ENCODE assay signal across 13 cellular contexts in the genomic region with DNA sequence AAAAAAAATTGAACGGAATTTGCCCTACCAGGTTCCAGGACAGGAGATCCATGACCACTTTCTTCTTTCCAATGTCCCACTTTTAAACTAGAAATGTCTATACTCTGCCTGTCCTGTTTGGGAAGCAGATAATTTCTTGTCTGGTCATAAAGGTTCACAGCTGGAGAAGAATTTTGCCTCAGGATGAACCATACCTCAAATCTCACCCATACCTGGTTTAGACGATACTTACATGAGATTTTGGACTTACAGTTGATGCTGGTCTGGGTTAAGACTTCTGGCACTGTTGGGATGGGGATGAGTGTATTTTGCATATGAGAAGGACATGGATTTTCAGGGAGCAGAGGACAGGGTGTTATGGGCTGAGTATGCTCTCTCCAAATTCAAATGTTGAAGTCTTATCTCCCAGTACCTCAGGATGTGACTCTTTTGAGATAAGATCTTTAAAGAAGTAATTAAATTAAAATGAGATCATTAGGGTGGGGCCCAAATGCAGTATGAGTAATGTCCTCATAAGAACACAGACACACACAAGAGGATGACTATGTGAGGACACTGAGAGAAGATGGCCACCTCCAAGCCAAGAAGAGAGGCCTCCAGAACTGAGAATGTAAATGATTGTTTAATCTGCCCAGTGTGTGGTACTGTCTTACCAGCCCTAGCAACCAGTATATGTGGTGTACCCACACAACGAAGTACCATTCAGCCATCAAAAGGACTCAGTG. TPM values are rescaled to one million over a fixed set of nuclear protein-coding genes. Genes with fewer than 3 reads are reported as not detected.
DNase-seq lines count a peak whose midpoint lies in the region; ATAC-seq and TF ChIP-seq lines count a peak whose summit lies in the region.
"Not testable (repeated sequence)": the region's sequence is repeated elsewhere in the genome, so short reads cannot be mapped to it uniquely, and the experiment has no call there.
"Had no signal": no experiment of that assay in that cellular context is flagged by ENCODE, and none has a peak within 500 bp of the region (broad histone marks: within the 10 kb centered on the region; RNA-seq: fewer than 3 reads in every experiment).

No MANE protein-coding gene starts in this region.

- not testable (repeated sequence) for H3K36me3 Mint-ChIP-seq in activated T-cell treated with anti-CD3 and anti-CD28 coated beads, Interleukin-2, amount 50 U/mL, for 4 hours (ENCODE audit: insufficient read depth); effector memory CD8-positive, alpha-beta T cell (ENCODE audit: insufficient read depth)

- H3K14ac ChIP-seq in trophoblast cell (ENCODE audit: low read length) = not testable (repeated sequence)

- H2BK12ac ChIP-seq in trophoblast cell (ENCODE audit: low read length) = not testable (repeated sequence)

- H3K9ac ChIP-seq in trophoblast cell (ENCODE audit: low read length) = not testable (repeated sequence)

- H3K18ac ChIP-seq in trophoblast cell (ENCODE audit: low read length) = not testable (repeated sequence)

- not testable (repeated sequence) for H3K27me3 ChIP-seq in trophoblast cell (ENCODE audit: insufficient read depth, low read length)

- ATAC-seq in activated T-cell treated with anti-CD3 and anti-CD28 coated beads, Interleukin-2, amount 50 U/mL, for 4 hours = peak; percentile 69 to 81
- ATAC-seq in effector memory CD8-positive, alpha-beta T cell (replicated peaks) = peak; percentile 16

- not testable (repeated sequence) for H4K12ac ChIP-seq in trophoblast cell (ENCODE audit: low read depth, low read length)

- H3K79me1 ChIP-seq in trophoblast cell (ENCODE audit: low read length) = not testable (repeated sequence)

- H3K79me2 ChIP-seq in trophoblast cell (ENCODE audit: control insufficient read depth, insufficient read depth, low read length, poor library complexity) = not testable (repeated sequence)

- not testable (repeated sequence) for H3K9me3 Mint-ChIP-seq in activated T-cell treated with anti-CD3 and anti-CD28 coated beads, Interleukin-2, amount 50 U/mL, for 4 hours; effector memory CD8-positive, alpha-beta T cell

- not testable (repeated sequence) for H2BK5ac ChIP-seq in trophoblast cell (ENCODE audit: low read depth, low read length, poor library complexity)

- peak overlapping the region in 1 of 2 donors; percentile 26 for H3K27ac Mint-ChIP-seq in effector memory CD8-positive, alpha-beta T cell

- not testable (repeated sequence) for H3K36me3 ChIP-seq in trophoblast cell (ENCODE audit: control insufficient read depth in 1 of 2, insufficient read depth in 2 of 2, low read length in 2 of 2)

- H3K4me1 Mint-ChIP-seq in activated T-cell treated with anti-CD3 and anti-CD28 coated beads, Interleukin-2, amount 50 U/mL, for 4 hours (ENCODE audit: low read depth); effector memory CD8-positive, alpha-beta T cell (ENCODE audit: low read depth in 2 of 2): not testable (repeated sequence)

- H3K4ac ChIP-seq in trophoblast cell (ENCODE audit: low read depth, low read length) = not testable (repeated sequence)

- not testable (repeated sequence) for H2AFZ ChIP-seq in trophoblast cell (ENCODE audit: insufficient read depth, low read length, poor library complexity)

- H2AK5ac ChIP-seq in trophoblast cell (ENCODE audit: low read length) = not testable (repeated sequence)

- H2BK120ac ChIP-seq in trophoblast cell (ENCODE audit: insufficient read depth, low read length, poor library complexity) = not testable (repeated sequence)

- H3K27ac ChIP-seq in trophoblast cell (ENCODE audit: low read depth, low read length) = not testable (repeated sequence)

- DNase-seq in COLO829 (ENCODE audit: low spot score) (peak; percentile 28), HS-5 (ENCODE audit: low read depth) (peak; percentile 38), RKO (ENCODE audit: low spot score) (peak; percentile 40), fibroblast of villous mesenchyme (ENCODE audit: low read depth) (peak; percentile 38), trophoblast cell (peak; percentile 51 to 91)
- not testable (repeated sequence) for DNase-seq in activated T-cell treated with anti-CD3 and anti-CD28 coated beads, Interleukin-2, amount 50 U/mL, for 4 hours; effector memory CD8-positive, alpha-beta T cell

- H3K4me1 ChIP-seq in trophoblast cell (ENCODE audit: control insufficient read depth in 1 of 2, insufficient read depth in 2 of 2, low read length in 2 of 2) = not testable (repeated sequence)

- H3K9me3 ChIP-seq in trophoblast cell (ENCODE audit: insufficient read depth, low read depth, low read length) = not testable (repeated sequence)

- not testable (repeated sequence) for TF ChIP-seq CTCF in fibroblast of villous mesenchyme (IDR thresholded peaks at IDR 0.05; ENCODE audit: insufficient read depth, low read depth, low read length)

- H3K4me2 ChIP-seq in trophoblast cell (ENCODE audit: low read length) = not testable (repeated sequence)

- not testable (repeated sequence) for H4K91ac ChIP-seq in trophoblast cell (ENCODE audit: low read depth, low read length)

- not testable (repeated sequence) for H3K27me3 Mint-ChIP-seq in activated T-cell treated with anti-CD3 and anti-CD28 coated beads, Interleukin-2, amount 50 U/mL, for 4 hours (ENCODE audit: low read depth)
- peaks cover 8 to 20% of the 10 kb centered on the region in 2 donors for H3K27me3 Mint-ChIP-seq in effector memory CD8-positive, alpha-beta T cell

- not testable (repeated sequence) for H3K4me3 Mint-ChIP-seq in activated T-cell treated with anti-CD3 and anti-CD28 coated beads, Interleukin-2, amount 50 U/mL, for 4 hours; effector memory CD8-positive, alpha-beta T cell

- H3K23ac ChIP-seq in trophoblast cell (ENCODE audit: low read length) = not testable (repeated sequence)

- WGBS in trophoblast cell (ENCODE audit: extremely low coverage, insufficient coverage, insufficient read length) = no CpG with 5 or more reads among the region's 3 CpGs

- not testable (repeated sequence) for H4K8ac ChIP-seq in trophoblast cell (ENCODE audit: low read depth, low read length)

- not testable (repeated sequence) for H3K4me3 ChIP-seq in fibroblast of villous mesenchyme (ENCODE audit: low read depth, low read length); trophoblast cell (ENCODE audit: low read depth, low read length)

RNA-seq across cellular contexts. Expression of a gene that starts 25.0 kb away (rescaled TPM):
- total RNA-seq in activated T-cell treated with anti-CD3 and anti-CD28 coated beads, Interleukin-2, amount 50 U/mL, for 4 hours = 1 to 10 TPM in 1 of 3 donors, under 1 TPM in 2; 0.76 to 1.3 (median 0.82) TPM
- total RNA-seq in fibroblast of villous mesenchyme = 3.9 and 12.9 TPM in 2 replicates
- not detected in 2 replicates for polyA plus RNA-seq in trophoblast cell (2013)
- total RNA-seq: activated T-helper 1 cell treated with anti-CD3 and anti-CD28 coated beads, Interleukin-12 subunit alpha, Interleukin-12 subunit beta, Interleukin-2, Interleukin-4 antibody, amounts not matched to agents 30 ng/mL and 10 ng/mL and 1 ng/mL, durations not matched to agents 14 hours and 24 hours and 36 hours; cardiac muscle cell; CD4-positive, alpha-beta memory T cell; HepG2; mononuclear cell had no signal
- polyA plus RNA-seq: CD4-positive, alpha-beta memory T cell; HepG2; ovary had no signal

RNA-seq across cellular contexts. Expression of a gene that starts 46.6 kb away (rescaled TPM):
- 10 to 100 TPM; 25.9 to 31.9 (median 26.6) TPM for total RNA-seq in activated T-cell treated with anti-CD3 and anti-CD28 coated beads, Interleukin-2, amount 50 U/mL, for 4 hours
- total RNA-seq in fibroblast of villous mesenchyme = 20.3 and 20.6 TPM in 2 replicates
- polyA plus RNA-seq in trophoblast cell (2013) = 55.1 and 56.2 TPM in 2 replicates
